In genomic region chr2:37156857-37157714, GRCh38 we compare ENCODE assay signal across 1 cellular context.
TF ChIP-seq lines count a peak whose summit lies in the region.

EIF2AK2 (minus strand) TSS chr2:37156980; CDS start chr2:37147806, 9,174 bp downstream.

TF ChIP-seq in HepG2, 621 proteins besides CTCF, POLR2A, EP300 and RAD21 (continued from another document and continues in another):
- TF ChIP-seq ZNF800 (CRISPR knock-in tag; IDR thresholded peaks at IDR 0.05) (peak; percentile 0; the same call in 1 of the 2 replicates), ATF7 (IDR thresholded peaks at IDR 0.05) (no peak), ATF7 (CRISPR knock-in tag; IDR thresholded peaks at IDR 0.05) (peak; percentile 43; the same call in 1 of the 2 replicates), FOXK1 (CRISPR knock-in tag; IDR thresholded peaks at IDR 0.05; ENCODE audit: borderline replicate concordance, low read depth) (no peak), UBTF (CRISPR knock-in tag; IDR thresholded peaks at IDR 0.05) (peak; percentile 85), ZNF713 (CRISPR knock-in tag; IDR thresholded peaks at IDR 0.05) (no peak), TRIM22 (IDR thresholded peaks at IDR 0.05) (no peak), IRF1 (CRISPR knock-in tag; IDR thresholded peaks at IDR 0.05; ENCODE audit: low read depth) (peak; percentile 81; the same call in 1 of the 2 replicates), HDAC2 (CRISPR knock-in tag; IDR thresholded peaks at IDR 0.05) (peak; percentile 23; the same call in 1 of the 2 replicates), ZNF816 (CRISPR knock-in tag; IDR thresholded peaks at IDR 0.05; ENCODE audit: borderline replicate concordance) (no peak; the same call in 1 of the 2 replicates), KLF13 (CRISPR knock-in tag; IDR thresholded peaks at IDR 0.05) (no peak), ZNF512 (CRISPR knock-in tag; IDR thresholded peaks at IDR 0.05) (no peak), ZNF639 (CRISPR knock-in tag; conservative IDR thresholded peaks at IDR 0.05) (no peak), MEF2D (CRISPR knock-in tag; IDR thresholded peaks at IDR 0.05) (no peak), CENPBD1 (CRISPR knock-in tag; IDR thresholded peaks at IDR 0.05; ENCODE audit: borderline replicate concordance, low read depth) (no peak), SYNCRIP (IDR thresholded peaks at IDR 0.05; ENCODE audit: insufficient read depth, low read depth, low read length) (no peak), BCL6 (CRISPR knock-in tag; IDR thresholded peaks at IDR 0.05) (no peak), U2AF2 (IDR thresholded peaks at IDR 0.05; ENCODE audit: low read depth, low read length) (no peak), RFX1 (IDR thresholded peaks at IDR 0.05) (no peak), ZNF318 (CRISPR knock-in tag; IDR thresholded peaks at IDR 0.05) (no peak), ELF4 (CRISPR knock-in tag; IDR thresholded peaks at IDR 0.05; ENCODE audit: borderline replicate concordance) (no peak), POLR2AphosphoS5 (IDR thresholded peaks at IDR 0.05; ENCODE audit: low read depth, low read length) (peak; percentile 60), ZNF101 (CRISPR knock-in tag; IDR thresholded peaks at IDR 0.05; ENCODE audit: borderline replicate concordance, low read depth) (peak; percentile 10; the same call in 1 of the 2 replicates), ZNF225 (CRISPR knock-in tag; IDR thresholded peaks at IDR 0.05) (no peak), ZBTB42 (CRISPR knock-in tag; IDR thresholded peaks at IDR 0.05) (peak; percentile 46; the same call in 1 of the 2 replicates), THAP9 (CRISPR knock-in tag; IDR thresholded peaks at IDR 0.05; ENCODE audit: borderline replicate concordance) (peak; percentile 31; the same call in 1 of the 2 replicates), ZNF710 (CRISPR knock-in tag; IDR thresholded peaks at IDR 0.05; ENCODE audit: borderline replicate concordance) (no peak; the same call in 1 of the 2 replicates), KDM3A (CRISPR knock-in tag; IDR thresholded peaks at IDR 0.05; ENCODE audit: low read depth) (peak; percentile 54; the same call in 1 of the 2 replicates), ZNF605 (CRISPR knock-in tag; IDR thresholded peaks at IDR 0.05) (peak; percentile 81), ZNF33A (CRISPR knock-in tag; IDR thresholded peaks at IDR 0.05; ENCODE audit: borderline replicate concordance) (no peak)
